11 cellular contexts compared by ENCODE assay signal in genomic region chr2:96413067-96413722, GRCh38.
DNase-seq lines count a peak whose midpoint lies in the region; ATAC-seq, FAIRE-seq and TF ChIP-seq lines count a peak whose summit lies in the region.
"Had no signal": no experiment of that assay in that cellular context is flagged by ENCODE, and none has a peak within 500 bp of the region (broad histone marks: within the 10 kb centered on the region; RNA-seq: fewer than 3 reads in every experiment).

No MANE protein-coding gene starts in this region.

- POLR2A ChIA-PET in SK-N-SH (lab: Yijun Ruan, JAX), result no interaction called here

- WGBS in SK-N-SH (ENCODE audit: low lambda C conversion rate), result 52% methylated on average over 7 of the region's 7 CpGs

- peak overlapping the region; percentile 58 for H3K4me2 ChIP-seq in SK-N-SH

- no peaks in the 10 kb centered on the region for H3K9me2 ChIP-seq in SK-N-SH

- H3K36me3 Mint-ChIP-seq in activated naive CD4-positive, alpha-beta T cell treated with anti-CD3 and anti-CD28 coated beads, Interleukin-2, amount 10 ng/mL, durations not matched to agents 7 days and 5 days, result no peaks in the 10 kb centered on the region

- FAIRE-seq in kidney (lab: Jason Lieb, UNC), result no peak
- FAIRE-seq: GM12878, TTC549 had no signal

- TF ChIP-seq CTCF in SK-N-SH (IDR thresholded peaks at IDR 0.05), result no peak
- no peak for TF ChIP-seq CTCF in kidney (IDR thresholded peaks at IDR 0.05; ENCODE audit: borderline replicate concordance, extremely low read depth, insufficient read depth)

- TF ChIP-seq EP300 in SK-N-SH (IDR thresholded peaks at IDR 0.05; ENCODE audit: borderline replicate concordance in 1 of 2, low read depth in 1 of 2, low read length in 1 of 2), result no peak

- H3K9me3 Mint-ChIP-seq in activated naive CD4-positive, alpha-beta T cell treated with anti-CD3 and anti-CD28 coated beads, Interleukin-2, amount 10 ng/mL, durations not matched to agents 7 days and 5 days, result peaks cover 9% of the 10 kb centered on the region

- H3K9me3 ChIP-seq in SK-N-SH (peaks cover 6% of the 10 kb centered on the region; the same call in 1 of the 2 replicates), kidney (ENCODE audit: control insufficient read depth in 1 of 2, low read length in 2 of 2) (no peaks in the 10 kb centered on the region), subcutaneous abdominal adipose tissue (ENCODE audit: control insufficient read depth in 5 of 5, low read length in 5 of 5) (no peaks in the 10 kb centered on the region)

- CTCF ChIA-PET in SK-N-SH (lab: Yijun Ruan, JAX), result interaction anchor here (0.9 to 3.6 kb wide), 5 partner anchors 15 to 142 kb away, joined by 3 to 26 read pairs (median 5); no protein-coding TSS in a partner anchor
- CTCF ChIA-PET in activated naive CD4-positive, alpha-beta T cell treated with anti-CD3 and anti-CD28 coated beads, Interleukin-2, amount 10 ng/mL, durations not matched to agents 7 days and 5 days (lab: Charles Lee), result interaction anchor here (1.0 to 1.2 kb wide), 3 partner anchors 25 to 97 kb away, joined by 3 to 4 read pairs (median 3); no protein-coding TSS in a partner anchor

- peak overlapping the region; percentile 31 to 59; a peak in 3 of 4 replicates for H3K4me3 ChIP-seq in SK-N-SH (ENCODE audit: low read depth in 2 of 2, low read length in 1 of 2)
- H3K4me3 ChIP-seq in kidney (ENCODE audit: low read length in 2 of 2), result peak overlapping the region; percentile 53 to 59
- peak overlapping the region; percentile 35 to 67 (median 52) for H3K4me3 ChIP-seq in subcutaneous abdominal adipose tissue (ENCODE audit: low read depth in 1 of 5, low read length in 5 of 5)
- H3K4me3 ChIP-seq: GM12878 had no signal

- no peaks in the 10 kb centered on the region for H3K79me2 ChIP-seq in SK-N-SH (ENCODE audit: insufficient read depth)

- H4K20me1 ChIP-seq in SK-N-SH (ENCODE audit: insufficient read depth), result no peaks in the 10 kb centered on the region

- H3K27me3 ChIP-seq in SK-N-SH (ENCODE audit: insufficient read depth) (no peaks in the 10 kb centered on the region; the same call in 1 of the 2 replicates), subcutaneous abdominal adipose tissue (ENCODE audit: control insufficient read depth in 5 of 5, insufficient read depth in 4 of 5, low read length in 5 of 5) (peaks cover 0 to 5% (median 0%) of the 10 kb centered on the region in 5 donors)

- peak overlapping the region; percentile 88 for H2AFZ ChIP-seq in SK-N-SH (ENCODE audit: low read depth)

- H3K4me3 Mint-ChIP-seq in activated naive CD4-positive, alpha-beta T cell treated with anti-CD3 and anti-CD28 coated beads, Interleukin-2, amount 10 ng/mL, durations not matched to agents 7 days and 5 days, result no peak overlapping the region

- peaks cover 9% of the 10 kb centered on the region for H3K27me3 Mint-ChIP-seq in activated naive CD4-positive, alpha-beta T cell treated with anti-CD3 and anti-CD28 coated beads, Interleukin-2, amount 10 ng/mL, durations not matched to agents 7 days and 5 days

- intact Hi-C loops in kidney (cut with DNase I), result no loop called here

- H3K36me3 ChIP-seq in SK-N-SH (replicated peaks in 1 of 2; ENCODE audit: control insufficient read depth in 1 of 2, insufficient read depth in 2 of 2, low read length in 1 of 2), result no peaks in the 10 kb centered on the region
- no peaks in the 10 kb centered on the region for H3K36me3 ChIP-seq in kidney (ENCODE audit: control insufficient read depth in 1 of 2, insufficient read depth in 2 of 2, low read length in 2 of 2)
- no peaks in the 10 kb centered on the region for H3K36me3 ChIP-seq in subcutaneous abdominal adipose tissue (ENCODE audit: control insufficient read depth in 5 of 5, insufficient read depth in 5 of 5, low read length in 5 of 5)

- H3K27ac ChIP-seq in SK-N-SH (ENCODE audit: low read depth in 2 of 2, low read length in 1 of 2) (no peak overlapping the region), kidney (ENCODE audit: low read depth in 2 of 2, low read length in 2 of 2) (peak overlapping the region in 1 of 2 donors; percentile 35), subcutaneous abdominal adipose tissue (ENCODE audit: low read depth, low read length) (no peak overlapping the region)

- no peak overlapping the region for H3K27ac Mint-ChIP-seq in activated naive CD4-positive, alpha-beta T cell treated with anti-CD3 and anti-CD28 coated beads, Interleukin-2, amount 10 ng/mL, durations not matched to agents 7 days and 5 days

- no peak for TF ChIP-seq RAD21 in SK-N-SH (IDR thresholded peaks at IDR 0.05; ENCODE audit: low read length)

- no peak overlapping the region for H3K9ac ChIP-seq in SK-N-SH
- H3K9ac ChIP-seq in kidney (ENCODE audit: low read length in 2 of 2), result no peak overlapping the region
- peak overlapping the region in 2 of 5 donors; percentile 17 to 38 for H3K9ac ChIP-seq in subcutaneous abdominal adipose tissue (ENCODE audit: low read length in 5 of 5)

- no peak for ATAC-seq in GM21529 (IDR thresholded peaks at IDR 0.05; ENCODE audit: unreplicated experiment)
- no peak for ATAC-seq in HG03457 (IDR thresholded peaks at IDR 0.05; ENCODE audit: unreplicated experiment)
- ATAC-seq: GM12878 had no signal

- peak; percentile 74 for DNase-seq in HT-29 (ENCODE audit: low spot score)
- DNase-seq in SK-N-SH, result no peak
- no peak for DNase-seq in kidney
- no peak for DNase-seq in COR-L47 (lab: John Stamatoyannopoulos, UW)
- no peak for DNase-seq in activated naive CD4-positive, alpha-beta T cell treated with anti-CD3 and anti-CD28 coated beads, Interleukin-2, amount 10 ng/mL, durations not matched to agents 7 days and 5 days
- DNase-seq: MV-4-11 had no signal

- peaks cover 0 to 6% of the 10 kb centered on the region in 2 experiments; a peak in 1 of 4 replicates for H3K4me1 ChIP-seq in SK-N-SH (ENCODE audit: control insufficient read depth in 1 of 2, insufficient read depth in 2 of 2, low read depth in 1 of 2, low read length in 1 of 2)
- H3K4me1 ChIP-seq in kidney (ENCODE audit: control insufficient read depth in 1 of 2, insufficient read depth in 1 of 2, low read depth in 1 of 2, low read length in 2 of 2), result peaks cover 0 to 12% of the 10 kb centered on the region in 2 donors
- H3K4me1 ChIP-seq in subcutaneous abdominal adipose tissue (ENCODE audit: control insufficient read depth in 5 of 5, insufficient read depth in 5 of 5, low read length in 5 of 5), result peaks cover 0 to 10% (median 5%) of the 10 kb centered on the region in 5 donors

- no peaks in the 10 kb centered on the region for H3F3A ChIP-seq in SK-N-SH (replicated peaks; ENCODE audit: insufficient read depth)

- peaks cover 5% of the 10 kb centered on the region for H3K4me1 Mint-ChIP-seq in activated naive CD4-positive, alpha-beta T cell treated with anti-CD3 and anti-CD28 coated beads, Interleukin-2, amount 10 ng/mL, durations not matched to agents 7 days and 5 days

TF ChIP-seq in SK-N-SH, 30 proteins besides CTCF, POLR2A, EP300 and RAD21 (continues in another document):
- no peak for TF ChIP-seq EZH2phosphoT487 (IDR thresholded peaks at IDR 0.05; ENCODE audit: borderline replicate concordance, low read depth)
- TF ChIP-seq RCOR1 (IDR thresholded peaks at IDR 0.05; ENCODE audit: low read length), result no peak
- TF ChIP-seq RFX5 (IDR thresholded peaks at IDR 0.05; ENCODE audit: low read length), result no peak
- TF ChIP-seq PBX3 (IDR thresholded peaks at IDR 0.05), result no peak
- no peak for TF ChIP-seq TAF1 (IDR thresholded peaks at IDR 0.05; ENCODE audit: borderline replicate concordance, low read depth, low read length)
- TF ChIP-seq, protein P1, sequence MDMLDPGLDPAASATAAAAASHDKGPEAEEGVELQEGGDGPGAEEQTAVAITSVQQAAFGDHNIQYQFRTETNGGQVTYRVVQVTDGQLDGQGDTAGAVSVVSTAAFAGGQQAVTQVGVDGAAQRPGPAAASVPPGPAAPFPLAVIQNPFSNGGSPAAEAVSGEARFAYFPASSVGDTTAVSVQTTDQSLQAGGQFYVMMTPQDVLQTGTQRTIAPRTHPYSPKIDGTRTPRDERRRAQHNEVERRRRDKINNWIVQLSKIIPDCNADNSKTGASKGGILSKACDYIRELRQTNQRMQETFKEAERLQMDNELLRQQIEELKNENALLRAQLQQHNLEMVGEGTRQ (IDR thresholded peaks at IDR 0.05; ENCODE audit: borderline replicate concordance, low read depth, low read length), result no peak
- no peak for TF ChIP-seq FOXJ3 (CRISPR knock-in tag; IDR thresholded peaks at IDR 0.05)
- no peak for TF ChIP-seq MEF2A (IDR thresholded peaks at IDR 0.05; ENCODE audit: borderline replicate concordance, low read depth)
- TF ChIP-seq NFIC (IDR thresholded peaks at IDR 0.05; ENCODE audit: borderline replicate concordance), result no peak
- no peak for TF ChIP-seq GABPA (IDR thresholded peaks at IDR 0.05; ENCODE audit: low read depth)
- TF ChIP-seq YY1 (IDR thresholded peaks at IDR 0.05; ENCODE audit: low read depth), result no peak
